1 cellular context compared by ENCODE assay signal in genomic region chr5:130226556-130226955, GRCh38.
TF ChIP-seq lines count a peak whose summit lies in the region.
"Not testable (repeated sequence)": the region's sequence is repeated elsewhere in the genome, so short reads cannot be mapped to it uniquely, and the experiment has no call there.

No MANE protein-coding gene starts in this region.

- H3K4me3 ChIP-seq in HEK293 (ENCODE audit: low read depth, low read length), result not testable (repeated sequence)

- CTCF ChIA-PET in HEK293 (lab: Yijun Ruan, JAX), result not testable (repeated sequence)

- not testable (repeated sequence) for H3K27ac ChIP-seq in HEK293 (ENCODE audit: extremely low read depth, low read depth, low read length)

- H3K4me1 ChIP-seq in HEK293 (ENCODE audit: control insufficient read depth, insufficient read depth, low read length), result not testable (repeated sequence)

- not testable (repeated sequence) for TF ChIP-seq CTCF in HEK293 (tag by site-specific recombination; IDR thresholded peaks at IDR 0.05)

- POLR2A ChIA-PET in HEK293 (lab: Yijun Ruan, JAX), result not testable (repeated sequence)

- not testable (repeated sequence) for H3K9me3 ChIP-seq in HEK293 (ENCODE audit: control insufficient read depth, insufficient read depth, low read depth, low read length)

- not testable (repeated sequence) for H3K36me3 ChIP-seq in HEK293 (ENCODE audit: control insufficient read depth in 2 of 2, insufficient read depth in 1 of 2, low read length in 2 of 2)

TF ChIP-seq in HEK293, 187 proteins besides CTCF, POLR2A, EP300 and RAD21:
- TF ChIP-seq SCRT2 (tag by site-specific recombination; IDR thresholded peaks at IDR 0.05) (peak; percentile 81), SCRT1 (tag by site-specific recombination; IDR thresholded peaks at IDR 0.05; ENCODE audit: borderline replicate concordance) (peak; percentile 74)
